ENCODE assay signal across 8 cellular contexts in the genomic region with DNA sequence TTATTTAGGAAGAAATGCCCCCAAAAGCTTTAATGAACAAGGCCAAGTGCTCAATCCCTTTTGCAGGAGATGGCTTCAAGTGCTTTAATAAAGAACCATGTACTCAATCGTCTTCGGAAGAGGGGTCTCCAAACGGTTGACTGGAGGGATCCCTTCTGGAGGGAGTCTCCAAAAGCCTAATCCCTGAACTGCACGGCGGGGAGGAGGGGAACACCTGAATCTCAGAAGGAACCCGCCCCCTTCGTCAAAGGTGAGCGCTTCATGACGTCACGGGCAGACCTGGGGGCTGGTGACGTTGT. TPM values are rescaled to one million over a fixed set of nuclear protein-coding genes. Genes with fewer than 3 reads are reported as not detected.
A peak's percentile ranks its signal among the peaks of the same experiment; 100 is the strongest.
DNase-seq lines count a peak whose midpoint lies in the region; ATAC-seq and TF ChIP-seq lines count a peak whose summit lies in the region.

No MANE protein-coding gene starts in this region.

- peak overlapping the region; percentile 99 for H3K27ac ChIP-seq in CD8-positive, alpha-beta T cell (ENCODE audit: low read depth, low read length)
- H3K27ac ChIP-seq in OCI-LY1 (ENCODE audit: low read depth, low read length, poor library complexity, severe bottlenecking) (peak overlapping the region; percentile 87), brain microvascular endothelial cell (peak overlapping the region; percentile 96), right lobe of liver (peak overlapping the region; percentile 92 to 98 (median 98))

- H3K9me3 Mint-ChIP-seq in CD8-positive, alpha-beta T cell: no peaks in the 10 kb centered on the region
- H3K9me3 Mint-ChIP-seq in stimulated activated memory B cell treated with anti-CD40 and anti-IgM and Interleukin-4, amounts not matched to agents 10 μg/mL and 1 μg/mL and 100 μg/mL, for 72 hours: no peaks in the 10 kb centered on the region

- H3K4me3 Mint-ChIP-seq in CD8-positive, alpha-beta T cell: peak overlapping the region; percentile 96
- peak overlapping the region; percentile 97 for H3K4me3 Mint-ChIP-seq in stimulated activated memory B cell treated with anti-CD40 and anti-IgM and Interleukin-4, amounts not matched to agents 10 μg/mL and 1 μg/mL and 100 μg/mL, for 72 hours

- H3K36me3 ChIP-seq in CD8-positive, alpha-beta T cell (ENCODE audit: insufficient read depth, low read length): peaks cover 49% of the 10 kb centered on the region
- H3K36me3 ChIP-seq in OCI-LY1 (ENCODE audit: insufficient read depth, low read length): peaks cover 54% of the 10 kb centered on the region
- peaks cover 47% of the 10 kb centered on the region for H3K36me3 ChIP-seq in brain microvascular endothelial cell (replicated peaks)
- peaks cover 0 to 46% (median 9%) of the 10 kb centered on the region in 4 donors for H3K36me3 ChIP-seq in right lobe of liver

- in situ Hi-C loops in brain microvascular endothelial cell (cut with HindIII; ENCODE audit: low pct_ligation_motif_present, low sequenced_read_pairs): no loop called here

- H4K20me1 ChIP-seq in OCI-LY1 (ENCODE audit: insufficient read depth, low read length): no peaks in the 10 kb centered on the region

- TF ChIP-seq POLR2A in right lobe of liver (IDR thresholded peaks at IDR 0.05): no peak

- ATAC-seq in CD8-positive, alpha-beta T cell: peak; percentile 39
- ATAC-seq in right lobe of liver (peak in 1 of 4 donors; percentile 34), HG03280 (IDR thresholded peaks at IDR 0.05; ENCODE audit: unreplicated experiment) (no peak)
- no peak for ATAC-seq in stimulated activated memory B cell treated with anti-CD40 and anti-IgM and Interleukin-4, amounts not matched to agents 10 μg/mL and 1 μg/mL and 100 μg/mL, for 72 hours

- POLR2A ChIA-PET in CD8-positive, alpha-beta T cell (lab: Charles Lee): interaction anchor here (0.9 to 2.9 kb wide), 12 partner anchors 13 to 443 kb away, joined by 3 to 42 read pairs (median 10); partner anchors contain the start of genes EID2, EID2B, GMFG and PLEKHG2

- peaks cover 82% of the 10 kb centered on the region for H3K36me3 Mint-ChIP-seq in CD8-positive, alpha-beta T cell
- peaks cover 54% of the 10 kb centered on the region for H3K36me3 Mint-ChIP-seq in stimulated activated memory B cell treated with anti-CD40 and anti-IgM and Interleukin-4, amounts not matched to agents 10 μg/mL and 1 μg/mL and 100 μg/mL, for 72 hours

- peak in 3 of 7 experiments; percentile 74 to 93 (median 84) for DNase-seq in CD8-positive, alpha-beta T cell
- no peak for DNase-seq in brain microvascular endothelial cell
- DNase-seq in right lobe of liver: no peak
- no peak for DNase-seq in cortex of kidney (lab: John Stamatoyannopoulos, UW)
- no peak for DNase-seq in NCI-H1048 (lab: John Stamatoyannopoulos, UW)

- no peaks in the 10 kb centered on the region for H3K9me2 ChIP-seq in OCI-LY1 (ENCODE audit: low read depth, low read length)

- H3K9ac ChIP-seq in OCI-LY1 (ENCODE audit: low read length): peak overlapping the region; percentile 88

- H3K27me3 ChIP-seq in CD8-positive, alpha-beta T cell (ENCODE audit: insufficient read depth, low read length): no peaks in the 10 kb centered on the region
- H3K27me3 ChIP-seq in OCI-LY1 (ENCODE audit: insufficient read depth, low read length): no peaks in the 10 kb centered on the region
- no peaks in the 10 kb centered on the region for H3K27me3 ChIP-seq in brain microvascular endothelial cell (replicated peaks)
- H3K27me3 ChIP-seq in right lobe of liver: no peaks in the 10 kb centered on the region

- no peak for TF ChIP-seq CTCF in CD8-positive, alpha-beta T cell (IDR thresholded peaks at IDR 0.05)
- TF ChIP-seq CTCF in OCI-LY1 (IDR thresholded peaks at IDR 0.05; ENCODE audit: low read length): no peak; the same call in 1 of the 2 replicates
- no peak for TF ChIP-seq CTCF in brain microvascular endothelial cell (IDR thresholded peaks at IDR 0.05; ENCODE audit: low read depth, low read length, missing control alignments)
- no peak for TF ChIP-seq CTCF in right lobe of liver (IDR thresholded peaks at IDR 0.05)

- peaks cover 37% of the 10 kb centered on the region for H3K4me1 Mint-ChIP-seq in CD8-positive, alpha-beta T cell (ENCODE audit: low read depth)
- peaks cover 48% of the 10 kb centered on the region for H3K4me1 Mint-ChIP-seq in stimulated activated memory B cell treated with anti-CD40 and anti-IgM and Interleukin-4, amounts not matched to agents 10 μg/mL and 1 μg/mL and 100 μg/mL, for 72 hours

- peak overlapping the region; percentile 100 for H3K27ac Mint-ChIP-seq in CD8-positive, alpha-beta T cell
- H3K27ac Mint-ChIP-seq in stimulated activated memory B cell treated with anti-CD40 and anti-IgM and Interleukin-4, amounts not matched to agents 10 μg/mL and 1 μg/mL and 100 μg/mL, for 72 hours: peak overlapping the region; percentile 96

- H3K27me3 Mint-ChIP-seq in CD8-positive, alpha-beta T cell (ENCODE audit: low read depth): no peaks in the 10 kb centered on the region
- H3K27me3 Mint-ChIP-seq in stimulated activated memory B cell treated with anti-CD40 and anti-IgM and Interleukin-4, amounts not matched to agents 10 μg/mL and 1 μg/mL and 100 μg/mL, for 72 hours: no peaks in the 10 kb centered on the region

- no peaks in the 10 kb centered on the region for H3F3A ChIP-seq in OCI-LY1 (ENCODE audit: insufficient read depth, low read length)

- no peaks in the 10 kb centered on the region for H3K79me2 ChIP-seq in OCI-LY1 (ENCODE audit: insufficient read depth, low read length)

- 0% methylated on average over 3 of the region's 11 CpGs for WGBS in right lobe of liver (ENCODE audit: insufficient coverage, low coverage, low lambda C conversion rate, missing lambda C conversion rate)

- CTCF ChIA-PET in CD8-positive, alpha-beta T cell (lab: Charles Lee): interaction anchor here (1.0 to 1.1 kb wide), 3 partner anchors 11 to 987 kb away, joined by 3 to 4 read pairs (median 3); partner anchors contain the start of genes FAM98C and ZFP36

- no peak overlapping the region for H2AFZ ChIP-seq in OCI-LY1 (ENCODE audit: low read length)

- peak overlapping the region; percentile 95 for H3K4me3 ChIP-seq in CD8-positive, alpha-beta T cell (ENCODE audit: low read depth, low read length)
- H3K4me3 ChIP-seq in OCI-LY1 (ENCODE audit: low read depth, low read length, poor library complexity, severe bottlenecking) (peak overlapping the region; percentile 82), brain microvascular endothelial cell (ENCODE audit: low read depth, low read length) (peak overlapping the region; percentile 99), right lobe of liver (peak overlapping the region; percentile 82 to 95 (median 88))

- peaks cover 19% of the 10 kb centered on the region for H3K4me1 ChIP-seq in CD8-positive, alpha-beta T cell (ENCODE audit: insufficient read depth, low read length)
- H3K4me1 ChIP-seq in OCI-LY1 (ENCODE audit: insufficient read depth, low read length, severe bottlenecking): peaks cover 16% of the 10 kb centered on the region
- H3K4me1 ChIP-seq in right lobe of liver: peaks cover 0 to 18% (median 11%) of the 10 kb centered on the region in 4 donors

- no peaks in the 10 kb centered on the region for H3K9me3 ChIP-seq in CD8-positive, alpha-beta T cell (ENCODE audit: low read length)
- no peaks in the 10 kb centered on the region for H3K9me3 ChIP-seq in OCI-LY1 (ENCODE audit: low read length)
- H3K9me3 ChIP-seq in right lobe of liver: no peaks in the 10 kb centered on the region

- H3K4me2 ChIP-seq in OCI-LY1 (ENCODE audit: low read length): peak overlapping the region; percentile 73

- intact Hi-C loops in CD8-positive, alpha-beta T cell (cut with DNase I, micrococcal nuclease): loop anchor here (2.0 kb wide), 3 partner anchors 142 to 772 kb away; partner anchors contain the start of genes EID2B (in 1 of the 2), EIF3K (in 1 of the 2) and PAK4 (in 1 of the 2)
- intact Hi-C loops in right lobe of liver (cut with DNase I): no loop called here

RNA-seq across cellular contexts. Expression of gene PAF1, which starts 0.5 kb away (rescaled TPM):
- total RNA-seq in CD8-positive, alpha-beta T cell: 100 to 1,000 TPM; 109 to 117 TPM
- total RNA-seq in right lobe of liver: 10 to 100 TPM; 18.6 to 34.9 (median 24.8) TPM

RNA-seq across cellular contexts. Expression of gene MED29, which starts 0.8 kb away (rescaled TPM):
- 10 to 100 TPM; 45.9 to 55.1 TPM for total RNA-seq in CD8-positive, alpha-beta T cell
- total RNA-seq in right lobe of liver: 10 to 100 TPM; 19.4 to 38.1 (median 24.1) TPM

RNA-seq across cellular contexts. Expression of gene ZFP36, which starts 16.2 kb away (rescaled TPM):
- 1,000 to 10,000 TPM; 1,672 to 1,779 TPM for total RNA-seq in CD8-positive, alpha-beta T cell
- total RNA-seq in right lobe of liver: 100 to 1,000 TPM in 3 of 6 experiments, 10 to 100 TPM in 3; 28.3 to 156 (median 91.7) TPM

RNA-seq across cellular contexts. Expression of gene PLEKHG2, which starts 22.1 kb away (rescaled TPM):
- total RNA-seq in CD8-positive, alpha-beta T cell: 10 to 100 TPM; 54.8 to 69.0 TPM
- total RNA-seq in right lobe of liver: 10 to 100 TPM in 1 of 6 experiments, 1 to 10 TPM in 5; 1.6 to 15.0 (median 6.3) TPM

RNA-seq across cellular contexts. Expression of gene RPS16, which starts 45.3 kb away (rescaled TPM):
- total RNA-seq in CD8-positive, alpha-beta T cell: 1,000 to 10,000 TPM; 4,439 to 4,447 TPM
- total RNA-seq in right lobe of liver: 100 to 1,000 TPM; 448 to 643 (median 568) TPM

Comparison
In these comparisons a context has a peak if more than half of its experiments do, and no peak if none do; other contexts are left out.
1. RNA of gene ZFP36, which starts 16.2 kb away (total RNA-seq): 1,672 to 1,779 TPM in CD8-positive, alpha-beta T cell; 28.3 to 156 TPM in right lobe of liver; every median in the first group is over 10 times any median in the second.
2. intact Hi-C loops: an anchor here in CD8-positive, alpha-beta T cell (2.0 kb wide); none called in right lobe of liver.
3. Peak in every context shown above with its lines, with median percentiles within 50 percentile points of each other: H3K27ac ChIP-seq and H3K4me3 ChIP-seq.